In genomic region chr10:119365773-119366640, GRCh38 we compare ENCODE assay signal across 29 cellular contexts.
DNase-seq lines count a peak whose midpoint lies in the region; ATAC-seq, FAIRE-seq and TF ChIP-seq lines count a peak whose summit lies in the region.
"Had no signal": no experiment of that assay in that cellular context is flagged by ENCODE, and none has a peak within 500 bp of the region (broad histone marks: within the 10 kb centered on the region; RNA-seq: fewer than 3 reads in every experiment).

No MANE protein-coding gene starts in this region.

- peak overlapping the region; percentile 93 for H3K4me2 ChIP-seq in BLaER1

- H3K4me3 Mint-ChIP-seq in endodermal cell, result no peak overlapping the region
- H3K4me3 Mint-ChIP-seq: activated naive CD4-positive, alpha-beta T cell treated with anti-CD3 and anti-CD28 coated beads, Interleukin-2, amount 50 U/mL, for 24 hours; neural crest cell; type B pancreatic cell had no signal

- H3K4me1 Mint-ChIP-seq in endodermal cell, result peaks cover 11% of the 10 kb centered on the region

- no peak overlapping the region for H3K9ac ChIP-seq in BLaER1
- no peak overlapping the region for H3K9ac ChIP-seq in endodermal cell (ENCODE audit: extremely low read depth, low read length, poor library complexity, severe bottlenecking)

- ATAC-seq in left ventricle myocardium superior (peak; percentile 27), psoas muscle (peak; percentile 39 to 60 (median 50)), GM18498 (IDR thresholded peaks at IDR 0.05; ENCODE audit: unreplicated experiment) (no peak), HG03135 (IDR thresholded peaks at IDR 0.05; ENCODE audit: unreplicated experiment) (no peak)
- ATAC-seq: esophagus mucosa had no signal

- H4K20me1 ChIP-seq in BLaER1, result peaks cover 13% of the 10 kb centered on the region; the same call in 1 of the 2 replicates

- H3K4me1 ChIP-seq in BLaER1 (peaks cover 81% of the 10 kb centered on the region), endodermal cell (ENCODE audit: control insufficient read depth, insufficient read depth, low read length) (no peaks in the 10 kb centered on the region), psoas muscle (peaks cover 45% of the 10 kb centered on the region)
- H3K4me1 ChIP-seq: prostate gland had no signal

- CTCF ChIA-PET in HEK293T (lab: Yijun Ruan, JAX), result interaction anchor here (1.0 kb wide), 1 partner anchor 33 kb away, joined by 3 read pairs; no protein-coding TSS in a partner anchor

- H3K27me3 Mint-ChIP-seq in endodermal cell (ENCODE audit: insufficient read depth), result no peaks in the 10 kb centered on the region
- H3K27me3 Mint-ChIP-seq: activated naive CD4-positive, alpha-beta T cell treated with anti-CD3 and anti-CD28 coated beads, Interleukin-2, amount 50 U/mL, for 24 hours; type B pancreatic cell had no signal

- H3K4me3 ChIP-seq in BLaER1, result no peak overlapping the region
- no peak overlapping the region for H3K4me3 ChIP-seq in endodermal cell (ENCODE audit: low read length)
- H3K4me3 ChIP-seq in psoas muscle, result no peak overlapping the region
- H3K4me3 ChIP-seq: prostate gland had no signal

- 86 to 89% methylated on average over 7 to 12 of the region's 12 CpGs for WGBS in endodermal cell (ENCODE audit: insufficient coverage in 1 of 2, insufficient read length in 1 of 2), 2 experiments
- 31 to 49% (median 36%) methylated on average over 12 of the region's 12 CpGs for WGBS in psoas muscle, 3 donors

- H3K27ac ChIP-seq in BLaER1 (no peak overlapping the region), endodermal cell (ENCODE audit: low read depth, low read length) (no peak overlapping the region), psoas muscle (peak overlapping the region; percentile 27)

- no peak for FAIRE-seq in GM12891 (lab: Jason Lieb, UNC)
- FAIRE-seq: A204.1 had no signal

- H3K36me3 ChIP-seq in BLaER1 (no peaks in the 10 kb centered on the region), endodermal cell (ENCODE audit: control insufficient read depth, insufficient read depth, low read length) (no peaks in the 10 kb centered on the region), psoas muscle (ENCODE audit: insufficient read depth in 1 of 2, low read depth in 1 of 2) (no peaks in the 10 kb centered on the region)
- H3K36me3 ChIP-seq: prostate gland had no signal

- POLR2A ChIA-PET in HEK293T (lab: Yijun Ruan, JAX), result no interaction called here

- no peak for TF ChIP-seq CTCF in endodermal cell (conservative IDR thresholded peaks at IDR 0.05)
- no peak for TF ChIP-seq CTCF in psoas muscle (IDR thresholded peaks at IDR 0.05)

- no peaks in the 10 kb centered on the region for H3K27me3 ChIP-seq in BLaER1
- no peaks in the 10 kb centered on the region for H3K27me3 ChIP-seq in endodermal cell (ENCODE audit: control insufficient read depth, insufficient read depth, low read length, poor library complexity, severe bottlenecking)
- no peaks in the 10 kb centered on the region for H3K27me3 ChIP-seq in psoas muscle (ENCODE audit: insufficient read depth in 3 of 3, low read length in 2 of 3)

- H3K9me3 Mint-ChIP-seq in endodermal cell, result no peaks in the 10 kb centered on the region
- H3K9me3 Mint-ChIP-seq: activated naive CD4-positive, alpha-beta T cell treated with anti-CD3 and anti-CD28 coated beads, Interleukin-2, amount 50 U/mL, for 24 hours; neural crest cell; type B pancreatic cell had no signal

- H3K36me3 Mint-ChIP-seq in endodermal cell (ENCODE audit: low read depth), result no peaks in the 10 kb centered on the region
- H3K36me3 Mint-ChIP-seq: activated naive CD4-positive, alpha-beta T cell treated with anti-CD3 and anti-CD28 coated beads, Interleukin-2, amount 50 U/mL, for 24 hours; type B pancreatic cell had no signal

- no peaks in the 10 kb centered on the region for H3K9me3 ChIP-seq in BLaER1
- H3K9me3 ChIP-seq in endodermal cell (ENCODE audit: control insufficient read depth, low read length), result no peaks in the 10 kb centered on the region
- H3K9me3 ChIP-seq in psoas muscle, result no peaks in the 10 kb centered on the region
- H3K9me3 ChIP-seq: prostate gland had no signal

- peak; percentile 75 for DNase-seq in endodermal cell
- no peak for DNase-seq in left ventricle myocardium superior
- DNase-seq in psoas muscle, result peak; percentile 69 to 85
- DNase-seq in GM12891 (ENCODE audit: insufficient read length, low spot score), result no peak
- DNase-seq in HEK293T (ENCODE audit: extremely low spot score), result no peak
- DNase-seq: activated CD4-positive, alpha-beta T cell treated with anti-CD3 and anti-CD28 coated beads for 4 hours; anterior cingulate cortex; C1 segment of cervical spinal cord; Calu3; cerebellar nuclear complex; effector CD4-positive, alpha-beta T cell; head of caudate nucleus; Kasumi-1; NCI-H187; NCI-H2227 treated with DMSO at 0.1 percent for 48 hours; NCI-H774; SHP77 treated with DMSO at 0.1 percent for 48 hours; stimulated activated CD4-positive, alpha-beta T cell treated with anti-CD3 and anti-CD28 coated beads, Interleukin-4, amount 100 ng/mL, for 1 hour; stimulated activated naive CD4-positive, alpha-beta T cell treated with Interleukin-2 at 50 U/mL for 16 hours; T-helper 1 cell had no signal

- H3K27ac Mint-ChIP-seq in endodermal cell, result peak overlapping the region; percentile 50
- H3K27ac Mint-ChIP-seq: activated naive CD4-positive, alpha-beta T cell treated with anti-CD3 and anti-CD28 coated beads, Interleukin-2, amount 50 U/mL, for 24 hours; type B pancreatic cell had no signal

- intact Hi-C loops in left ventricle myocardium superior (cut with micrococcal nuclease) (no loop called here), psoas muscle (cut with DNase I) (no loop called here)

- no peak for TF ChIP-seq POLR2A in GM12891 (IDR thresholded peaks at IDR 0.05; ENCODE audit: low read depth, low read length)

TF ChIP-seq in GM12891, 5 proteins besides CTCF, POLR2A, EP300 and RAD21:
- TF ChIP-seq POLR2AphosphoS5 (IDR thresholded peaks at IDR 0.05; ENCODE audit: low read depth, low read length), result no peak
- no peak for TF ChIP-seq POU2F2 (IDR thresholded peaks at IDR 0.05; ENCODE audit: low read depth, low read length)

TF ChIP-seq in HEK293T, 16 proteins besides CTCF, POLR2A, EP300 and RAD21:
- TF ChIP-seq CTBP1 (IDR thresholded peaks at IDR 0.05; ENCODE audit: borderline replicate concordance) (no peak), FOXK2 (IDR thresholded peaks at IDR 0.05) (no peak), TARDBP (IDR thresholded peaks at IDR 0.05) (no peak), ELF4 (IDR thresholded peaks at IDR 0.05) (no peak), SUZ12 (IDR thresholded peaks at IDR 0.05) (no peak), SP1 (IDR thresholded peaks at IDR 0.05) (no peak), L3MBTL2 (conservative IDR thresholded peaks at IDR 0.05) (no peak), ZNF384 (IDR thresholded peaks at IDR 0.05) (no peak), FOXM1 (IDR thresholded peaks at IDR 0.05; ENCODE audit: borderline replicate concordance) (no peak), BHLHE40 (IDR thresholded peaks at IDR 0.05; ENCODE audit: borderline replicate concordance) (no peak), HDGF (IDR thresholded peaks at IDR 0.05; ENCODE audit: borderline replicate concordance) (no peak), PKNOX1 (IDR thresholded peaks at IDR 0.05) (no peak), LEF1 (IDR thresholded peaks at IDR 0.05; ENCODE audit: borderline replicate concordance) (no peak), FOXA1 (IDR thresholded peaks at IDR 0.05) (no peak), ARNT (IDR thresholded peaks at IDR 0.05) (no peak), NFRKB (IDR thresholded peaks at IDR 0.05) (no peak)
TF ChIP-seq in HEK293T: peak in this region for 0.

Comparison
In these comparisons a context has a peak if more than half of its experiments do, and no peak if none do; other contexts are left out.
1. DNase-seq: peak in endodermal cell (single experiment) and psoas muscle (2 of 2); none in left ventricle myocardium superior (single experiment), GM12891 (single experiment) and HEK293T (single experiment).
2. ATAC-seq: peak in left ventricle myocardium superior (single experiment) and psoas muscle (4 of 4); none in GM18498 (single experiment) and HG03135 (single experiment).